In the genomic region with DNA sequence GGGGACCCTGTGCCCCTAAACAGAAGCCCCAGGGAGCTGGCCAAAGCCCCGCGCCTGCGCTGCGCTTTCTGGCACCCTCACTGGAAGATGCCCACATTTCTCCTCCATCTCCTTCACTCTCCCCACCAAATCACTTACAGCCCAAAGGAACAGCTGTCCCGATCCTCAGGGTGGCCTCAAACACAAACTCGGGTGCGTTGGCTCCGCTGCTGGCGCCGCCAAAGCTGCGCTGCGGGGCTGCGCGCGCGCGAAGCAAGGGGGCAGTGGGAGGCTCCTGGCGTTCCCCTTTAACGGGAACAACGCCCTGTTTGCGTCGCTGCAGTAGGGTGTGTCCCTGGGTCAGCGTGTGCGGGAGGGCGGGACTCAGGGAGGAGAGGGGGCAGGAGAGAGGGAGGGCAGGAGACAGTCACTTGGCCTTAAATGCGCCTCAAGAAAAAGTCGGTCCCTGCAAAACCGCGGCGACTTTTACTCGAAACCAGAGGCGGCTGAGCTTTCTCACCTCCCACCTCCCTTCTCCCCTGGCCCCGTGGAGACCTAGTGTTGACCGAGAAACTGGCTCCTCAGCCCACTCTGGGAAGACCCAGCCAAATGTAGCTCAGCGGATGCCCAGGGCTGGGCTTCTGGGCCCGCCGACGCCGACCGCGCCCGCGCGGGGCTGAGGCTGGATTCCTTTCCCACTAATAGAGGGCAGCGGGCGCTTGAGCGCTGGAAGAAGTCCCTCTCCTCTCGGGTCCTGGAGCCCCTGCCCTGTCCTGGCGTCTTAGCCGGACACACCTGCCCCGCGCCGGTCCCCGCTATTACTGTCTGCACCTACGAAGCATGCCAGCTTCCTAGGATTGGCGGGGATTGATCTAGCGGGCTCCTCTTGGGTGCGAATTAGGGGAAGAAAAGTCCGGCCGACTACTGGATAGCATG, we compare ENCODE assay signal across 1 cellular context.
TF ChIP-seq lines count a peak whose summit lies in the region.

No MANE protein-coding gene starts in this region.

TF ChIP-seq in K562, 482 proteins besides CTCF, POLR2A, EP300 and RAD21 (continued from another document and continues in another):
- TF ChIP-seq ETV5 (CRISPR knock-in tag; IDR thresholded peaks at IDR 0.05; ENCODE audit: low read depth) (no peak), BHLHE40 (IDR thresholded peaks at IDR 0.05; ENCODE audit: low read length) (0 out of 2 replicates have a peak, but pooled peaks have one; percentile 20), TAL1 (IDR thresholded peaks at IDR 0.05) (no peak), HNRNPLL (IDR thresholded peaks at IDR 0.05; ENCODE audit: low read depth, low read length, poor library complexity, severe bottlenecking) (peak; percentile 87), AFF4 (CRISPR knock-in tag; IDR thresholded peaks at IDR 0.05) (no peak), ZNF77 (CRISPR knock-in tag; IDR thresholded peaks at IDR 0.05) (no peak), FOXK1 (CRISPR knock-in tag; IDR thresholded peaks at IDR 0.05; ENCODE audit: borderline replicate concordance) (no peak), SIN3A (IDR thresholded peaks at IDR 0.05; ENCODE audit: borderline replicate concordance in 2 of 2, control insufficient read depth in 1 of 2, low read depth in 2 of 2, low read length in 2 of 2) (0 out of 4 replicates have a peak, but pooled peaks of 1 of the 2 experiments have one; percentile 32), SRSF1 (IDR thresholded peaks at IDR 0.05; ENCODE audit: low read depth, low read length) (no peak), NFRKB (IDR thresholded peaks at IDR 0.05; ENCODE audit: low read depth) (no peak), KDM5B (IDR thresholded peaks at IDR 0.05; ENCODE audit: insufficient replicate concordance, low read depth, low read length) (peak; percentile 44), TCF7 (IDR thresholded peaks at IDR 0.05; ENCODE audit: borderline replicate concordance) (no peak), FOXO4 (CRISPR knock-in tag; IDR thresholded peaks at IDR 0.05) (no peak), SIN3B (IDR thresholded peaks at IDR 0.05; ENCODE audit: low read depth) (no peak), SLC30A9 (CRISPR knock-in tag; IDR thresholded peaks at IDR 0.05) (no peak), ZBTB43 (CRISPR knock-in tag; IDR thresholded peaks at IDR 0.05) (no peak), BRD9 (IDR thresholded peaks at IDR 0.05; ENCODE audit: low read depth, partially characterized antibody) (no peak), HMG20B (CRISPR knock-in tag; IDR thresholded peaks at IDR 0.05) (no peak), ILK (tag; IDR thresholded peaks at IDR 0.05; ENCODE audit: borderline replicate concordance, low read depth) (no peak), TSC22D4 (tag; IDR thresholded peaks at IDR 0.05) (no peak), PHF8 (IDR thresholded peaks at IDR 0.05; ENCODE audit: borderline replicate concordance, low read length) (peak; percentile 31; the same call in 1 of the 2 replicates), GABPA (tag; conservative IDR thresholded peaks at IDR 0.05; ENCODE audit: low read depth) (no peak), DEAF1 (CRISPR knock-in tag; IDR thresholded peaks at IDR 0.05) (no peak), ZFP36 (IDR thresholded peaks at IDR 0.05; ENCODE audit: low read depth, low read length, partially characterized antibody) (no peak), HDAC6 (IDR thresholded peaks at IDR 0.05; ENCODE audit: low read depth, low read length) (0 out of 2 replicates have a peak, but pooled peaks have one; percentile 70), CXXC5 (CRISPR knock-in tag; IDR thresholded peaks at IDR 0.05) (peak; percentile 72), VEZF1 (CRISPR knock-in tag; IDR thresholded peaks at IDR 0.05) (peak; percentile 77), HOXB6 (CRISPR knock-in tag; IDR thresholded peaks at IDR 0.05; ENCODE audit: borderline replicate concordance) (no peak), ZNF780A (CRISPR knock-in tag; IDR thresholded peaks at IDR 0.05) (no peak), NFE2 (IDR thresholded peaks at IDR 0.05; ENCODE audit: low read depth) (no peak), NONO (IDR thresholded peaks at IDR 0.05; ENCODE audit: low read depth in 2 of 2, low read length in 1 of 2) (no peak), CEBPB (tag; IDR thresholded peaks at IDR 0.05) (no peak)
- TF ChIP-seq, protein P1, sequence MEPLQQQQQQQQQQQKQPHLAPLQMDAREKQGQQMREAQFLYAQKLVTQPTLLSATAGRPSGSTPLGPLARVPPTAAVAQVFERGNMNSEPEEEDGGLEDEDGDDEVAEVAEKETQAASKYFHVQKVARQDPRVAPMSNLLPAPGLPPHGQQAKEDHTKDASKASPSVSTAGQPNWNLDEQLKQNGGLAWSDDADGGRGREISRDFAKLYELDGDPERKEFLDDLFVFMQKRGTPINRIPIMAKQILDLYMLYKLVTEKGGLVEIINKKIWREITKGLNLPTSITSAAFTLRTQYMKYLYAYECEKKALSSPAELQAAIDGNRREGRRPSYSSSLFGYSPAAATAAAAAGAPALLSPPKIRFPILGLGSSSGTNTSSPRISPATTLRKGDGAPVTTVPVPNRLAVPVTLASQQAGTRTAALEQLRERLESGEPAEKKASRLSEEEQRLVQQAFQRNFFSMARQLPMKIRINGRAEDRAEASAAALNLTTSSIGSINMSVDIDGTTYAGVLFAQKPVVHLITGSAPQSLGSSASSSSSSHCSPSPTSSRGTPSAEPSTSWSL (CRISPR knock-in tag; IDR thresholded peaks at IDR 0.05; ENCODE audit: borderline replicate concordance), result no peak
- TF ChIP-seq, protein P2, sequence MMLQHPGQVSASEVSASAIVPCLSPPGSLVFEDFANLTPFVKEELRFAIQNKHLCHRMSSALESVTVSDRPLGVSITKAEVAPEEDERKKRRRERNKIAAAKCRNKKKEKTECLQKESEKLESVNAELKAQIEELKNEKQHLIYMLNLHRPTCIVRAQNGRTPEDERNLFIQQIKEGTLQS (IDR thresholded peaks at IDR 0.05), result no peak
- TF ChIP-seq, protein P2 (CRISPR knock-in tag; conservative IDR thresholded peaks at IDR 0.05), result no peak
- TF ChIP-seq, protein P3, sequence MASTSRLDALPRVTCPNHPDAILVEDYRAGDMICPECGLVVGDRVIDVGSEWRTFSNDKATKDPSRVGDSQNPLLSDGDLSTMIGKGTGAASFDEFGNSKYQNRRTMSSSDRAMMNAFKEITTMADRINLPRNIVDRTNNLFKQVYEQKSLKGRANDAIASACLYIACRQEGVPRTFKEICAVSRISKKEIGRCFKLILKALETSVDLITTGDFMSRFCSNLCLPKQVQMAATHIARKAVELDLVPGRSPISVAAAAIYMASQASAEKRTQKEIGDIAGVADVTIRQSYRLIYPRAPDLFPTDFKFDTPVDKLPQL (IDR thresholded peaks at IDR 0.05; ENCODE audit: extremely low read depth, insufficient read length), result no peak
- TF ChIP-seq, protein P4, sequence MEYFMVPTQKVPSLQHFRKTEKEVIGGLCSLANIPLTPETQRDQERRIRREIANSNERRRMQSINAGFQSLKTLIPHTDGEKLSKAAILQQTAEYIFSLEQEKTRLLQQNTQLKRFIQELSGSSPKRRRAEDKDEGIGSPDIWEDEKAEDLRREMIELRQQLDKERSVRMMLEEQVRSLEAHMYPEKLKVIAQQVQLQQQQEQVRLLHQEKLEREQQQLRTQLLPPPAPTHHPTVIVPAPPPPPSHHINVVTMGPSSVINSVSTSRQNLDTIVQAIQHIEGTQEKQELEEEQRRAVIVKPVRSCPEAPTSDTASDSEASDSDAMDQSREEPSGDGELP (CRISPR knock-in tag; IDR thresholded peaks at IDR 0.05; ENCODE audit: borderline replicate concordance), result peak; percentile 75; the same call in 1 of the 2 replicates
- TF ChIP-seq, protein P5, sequence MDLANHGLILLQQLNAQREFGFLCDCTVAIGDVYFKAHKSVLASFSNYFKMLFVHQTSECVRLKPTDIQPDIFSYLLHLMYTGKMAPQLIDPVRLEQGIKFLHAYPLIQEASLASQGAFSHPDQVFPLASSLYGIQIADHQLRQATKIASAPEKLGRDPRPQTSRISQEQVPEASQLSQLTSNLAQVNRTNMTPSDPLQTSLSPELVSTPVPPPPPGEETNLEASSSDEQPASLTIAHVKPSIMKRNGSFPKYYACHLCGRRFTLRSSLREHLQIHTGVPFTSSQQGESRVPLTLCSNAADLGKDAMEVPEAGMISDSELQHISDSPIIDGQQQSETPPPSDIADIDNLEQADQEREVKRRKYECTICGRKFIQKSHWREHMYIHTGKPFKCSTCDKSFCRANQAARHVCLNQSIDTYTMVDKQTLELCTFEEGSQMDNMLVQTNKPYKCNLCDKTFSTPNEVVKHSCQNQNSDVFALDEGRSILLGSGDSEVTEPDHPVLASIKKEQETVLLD (IDR thresholded peaks at IDR 0.05), result no peak
- TF ChIP-seq, protein P6, sequence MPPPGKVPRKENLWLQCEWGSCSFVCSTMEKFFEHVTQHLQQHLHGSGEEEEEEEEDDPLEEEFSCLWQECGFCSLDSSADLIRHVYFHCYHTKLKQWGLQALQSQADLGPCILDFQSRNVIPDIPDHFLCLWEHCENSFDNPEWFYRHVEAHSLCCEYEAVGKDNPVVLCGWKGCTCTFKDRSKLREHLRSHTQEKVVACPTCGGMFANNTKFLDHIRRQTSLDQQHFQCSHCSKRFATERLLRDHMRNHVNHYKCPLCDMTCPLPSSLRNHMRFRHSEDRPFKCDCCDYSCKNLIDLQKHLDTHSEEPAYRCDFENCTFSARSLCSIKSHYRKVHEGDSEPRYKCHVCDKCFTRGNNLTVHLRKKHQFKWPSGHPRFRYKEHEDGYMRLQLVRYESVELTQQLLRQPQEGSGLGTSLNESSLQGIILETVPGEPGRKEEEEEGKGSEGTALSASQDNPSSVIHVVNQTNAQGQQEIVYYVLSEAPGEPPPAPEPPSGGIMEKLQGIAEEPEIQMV (tag; conservative IDR thresholded peaks at IDR 0.05; ENCODE audit: low read depth), result no peak
